In genomic region chr11:119473901-119474681, GRCh38 we compare ENCODE assay signal across 11 cellular contexts. TPM values are rescaled to one million over a fixed set of nuclear protein-coding genes. Genes with fewer than 3 reads are reported as not detected.
"Had no signal": no experiment of that assay in that cellular context is flagged by ENCODE, and none has a peak within 500 bp of the region (broad histone marks: within the 10 kb centered on the region; RNA-seq: fewer than 3 reads in every experiment).

No MANE protein-coding gene starts in this region.

- H3K4me1 ChIP-seq: breast epithelium, testis, upper lobe of left lung had no signal

- DNase-seq: cortex of kidney had no signal

- H3K4me3 ChIP-seq: breast epithelium, heart right ventricle, ovary, skin epidermis, stomach, testis, upper lobe of left lung had no signal

- H3K9me3 ChIP-seq: breast epithelium, heart right ventricle, ovary, stomach, testis, upper lobe of left lung had no signal

- H3K27me3 ChIP-seq: breast epithelium, heart right ventricle, ovary, testis, upper lobe of left lung had no signal

- H3K36me3 ChIP-seq: breast epithelium, heart right ventricle, ovary, stomach, upper lobe of left lung had no signal

- H3K27ac ChIP-seq: breast epithelium, heart right ventricle, ovary, testis, upper lobe of left lung, VCaP had no signal

RNA-seq across cellular contexts. Expression of gene THY1, which starts 51.1 kb away (rescaled TPM):
- total RNA-seq: pulmonary artery endothelial cell had no signal
- polyA plus RNA-seq: immature natural killer cell had no signal
